ENCODE assay signal across 17 cellular contexts in genomic region chr7:53658956-53659355, GRCh38.
A peak's percentile ranks its signal among the peaks of the same experiment; 100 is the strongest.
DNase-seq lines count a peak whose midpoint lies in the region; ATAC-seq, FAIRE-seq and TF ChIP-seq lines count a peak whose summit lies in the region.
"Had no signal": no experiment of that assay in that cellular context is flagged by ENCODE, and none has a peak within 500 bp of the region (broad histone marks: within the 10 kb centered on the region; RNA-seq: fewer than 3 reads in every experiment).

No MANE protein-coding gene starts in this region.

- ATAC-seq in A549 (no peak), IMR-90 (ENCODE audit: low read depth) (no peak)

- H3K79me1 ChIP-seq in IMR-90 (ENCODE audit: low read depth in 1 of 2, low read length in 2 of 2) = no peaks in the 10 kb centered on the region

- no peak overlapping the region for H3K18ac ChIP-seq in IMR-90 (ENCODE audit: low read depth, low read length)

- H3K36me3 ChIP-seq in IMR-90 (ENCODE audit: control insufficient read depth, insufficient read depth, low read length) (no peaks in the 10 kb centered on the region), bronchial epithelial cell (ENCODE audit: control insufficient read depth, insufficient read depth, low read length) (no peaks in the 10 kb centered on the region), smooth muscle cell (ENCODE audit: low read depth) (no peaks in the 10 kb centered on the region)
- H3K36me3 ChIP-seq: BE2C had no signal

- no peak overlapping the region for H4K91ac ChIP-seq in IMR-90 (ENCODE audit: insufficient read depth, low read depth, low read length)

- in situ Hi-C loops in IMR-90 (cut with MboI; ENCODE audit: low sequenced_read_pairs) = no loop called here

- WGBS in A549 (ENCODE audit: missing lambda C conversion rate) = 4% methylated on average over 3 of the region's 3 CpGs
- 40% methylated on average over 1 of the region's 3 CpGs; no CpG with 5 or more reads in 1 of the 2 experiments for whole genome bisulfite sequencing in IMR-90 (ENCODE audit: extremely low coverage in 2 of 2, insufficient read length in 1 of 2), 2 experiments
- 75% methylated on average over 3 of the region's 3 CpGs for WGBS in smooth muscle cell (ENCODE audit: low lambda C conversion rate)

- TF ChIP-seq RAD21 in A549 (conservative IDR thresholded peaks at IDR 0.05 in 1 of 2, IDR thresholded peaks at IDR 0.05 in 1 of 2) = no peak
- no peak for TF ChIP-seq RAD21 in IMR-90 (IDR thresholded peaks at IDR 0.05; ENCODE audit: low read length)

- no peak overlapping the region for H2AK9ac ChIP-seq in IMR-90 (replicated peaks; ENCODE audit: low read depth, low read length, poor library complexity)

- CTCF ChIA-PET in A549 (lab: Yijun Ruan, JAX) = no interaction called here
- CTCF ChIA-PET in IMR-90 (lab: Yijun Ruan, JAX) = no interaction called here

- no peak overlapping the region for H2BK120ac ChIP-seq in IMR-90 (ENCODE audit: low read depth, low read length)

- no peak overlapping the region for H2BK15ac ChIP-seq in IMR-90 (ENCODE audit: low read depth, low read length)

- no peak overlapping the region for H3K4me3 Mint-ChIP-seq in activated T-helper 1 cell treated with anti-CD3 and anti-CD28 coated beads, Interleukin-12 subunit alpha, Interleukin-12 subunit beta, Interleukin-2, Interleukin-4 antibody, amounts not matched to agents 30 ng/mL and 10 ng/mL and 1 ng/mL, durations not matched to agents 14 hours and 24 hours and 36 hours
- H3K4me3 Mint-ChIP-seq: CD4-positive, CD25-positive, alpha-beta regulatory T cell; CD8-positive, alpha-beta memory T cell had no signal

- H3K56ac ChIP-seq in IMR-90 (ENCODE audit: extremely low read depth, insufficient read depth, low read length) = no peak overlapping the region

- H2AFZ ChIP-seq in IMR-90 (replicated peaks; ENCODE audit: low read length, poor library complexity) (no peak overlapping the region), smooth muscle cell (ENCODE audit: low read depth) (peak overlapping the region; percentile 4)

- H3K14ac ChIP-seq in IMR-90 (replicated peaks; ENCODE audit: low read depth, low read length) = no peak overlapping the region

- H3K27me3 Mint-ChIP-seq in activated T-helper 1 cell treated with anti-CD3 and anti-CD28 coated beads, Interleukin-12 subunit alpha, Interleukin-12 subunit beta, Interleukin-2, Interleukin-4 antibody, amounts not matched to agents 30 ng/mL and 10 ng/mL and 1 ng/mL, durations not matched to agents 14 hours and 24 hours and 36 hours (ENCODE audit: insufficient read depth) = no peaks in the 10 kb centered on the region
- H3K27me3 Mint-ChIP-seq: CD4-positive, CD25-positive, alpha-beta regulatory T cell; CD8-positive, alpha-beta memory T cell had no signal

- H4K20me1 ChIP-seq in IMR-90 (ENCODE audit: insufficient read depth, low read length) (no peaks in the 10 kb centered on the region), smooth muscle cell (ENCODE audit: low read depth) (no peaks in the 10 kb centered on the region)

- H4K8ac ChIP-seq in IMR-90 (ENCODE audit: low read depth in 2 of 2, low read length in 2 of 2) = no peak overlapping the region

- no peak overlapping the region for H3K23ac ChIP-seq in IMR-90 (ENCODE audit: low read depth, low read length)

- H3K4me2 ChIP-seq in A549 (no peak overlapping the region), IMR-90 (ENCODE audit: low read depth, low read length) (no peak overlapping the region), smooth muscle cell (no peak overlapping the region)

- TF ChIP-seq POLR2A in A549 (IDR thresholded peaks at IDR 0.05; ENCODE audit: low read length) = no peak
- TF ChIP-seq POLR2A in IMR-90 (IDR thresholded peaks at IDR 0.05; ENCODE audit: low read depth, low read length) = no peak

- no peak overlapping the region for H3K9ac ChIP-seq in IMR-90 (ENCODE audit: low read depth, low read length)
- H3K9ac ChIP-seq in smooth muscle cell (ENCODE audit: low read depth) = no peak overlapping the region

- H3K9me3 ChIP-seq in A549 (no peaks in the 10 kb centered on the region), IMR-90 (ENCODE audit: control insufficient read depth, insufficient read depth, low read length) (peaks cover 5% of the 10 kb centered on the region; the same call in 1 of the 2 replicates), smooth muscle cell (replicated peaks; ENCODE audit: low read depth) (no peaks in the 10 kb centered on the region)
- H3K9me3 ChIP-seq: BE2C had no signal

- H3K4ac ChIP-seq in IMR-90 (ENCODE audit: low read depth, low read length) = no peak overlapping the region

- POLR2A ChIA-PET in A549 (lab: Yijun Ruan, JAX) (no interaction called here), IMR-90 (lab: Charles Lee; ENCODE audit: unreplicated experiment) (no interaction called here)

- no peaks in the 10 kb centered on the region for H3K4me1 Mint-ChIP-seq in activated T-helper 1 cell treated with anti-CD3 and anti-CD28 coated beads, Interleukin-12 subunit alpha, Interleukin-12 subunit beta, Interleukin-2, Interleukin-4 antibody, amounts not matched to agents 30 ng/mL and 10 ng/mL and 1 ng/mL, durations not matched to agents 14 hours and 24 hours and 36 hours (ENCODE audit: low read depth)
- H3K4me1 Mint-ChIP-seq: CD4-positive, CD25-positive, alpha-beta regulatory T cell; CD8-positive, alpha-beta memory T cell had no signal

- no peak overlapping the region for H3K27ac Mint-ChIP-seq in activated T-helper 1 cell treated with anti-CD3 and anti-CD28 coated beads, Interleukin-12 subunit alpha, Interleukin-12 subunit beta, Interleukin-2, Interleukin-4 antibody, amounts not matched to agents 30 ng/mL and 10 ng/mL and 1 ng/mL, durations not matched to agents 14 hours and 24 hours and 36 hours
- H3K27ac Mint-ChIP-seq: CD4-positive, CD25-positive, alpha-beta regulatory T cell; CD8-positive, alpha-beta memory T cell had no signal

- no peaks in the 10 kb centered on the region for H3K9me1 ChIP-seq in IMR-90 (ENCODE audit: insufficient read depth, low read length)

- H3K4me1 ChIP-seq in A549 (no peaks in the 10 kb centered on the region), IMR-90 (ENCODE audit: control insufficient read depth, insufficient read depth, low read length) (no peaks in the 10 kb centered on the region), smooth muscle cell (ENCODE audit: low read depth) (no peaks in the 10 kb centered on the region)
- H3K4me1 ChIP-seq: BE2C had no signal

- no peaks in the 10 kb centered on the region for H3K36me3 Mint-ChIP-seq in activated T-helper 1 cell treated with anti-CD3 and anti-CD28 coated beads, Interleukin-12 subunit alpha, Interleukin-12 subunit beta, Interleukin-2, Interleukin-4 antibody, amounts not matched to agents 30 ng/mL and 10 ng/mL and 1 ng/mL, durations not matched to agents 14 hours and 24 hours and 36 hours (ENCODE audit: low read depth)
- H3K36me3 Mint-ChIP-seq: CD4-positive, CD25-positive, alpha-beta regulatory T cell; CD8-positive, alpha-beta memory T cell had no signal

- no TSS peak for BruUV-seq in IMR-90 (replicated peaks; lab: Mats Ljungman, UMichigan)

- H2BK5ac ChIP-seq in IMR-90 (ENCODE audit: low read depth, low read length, poor library complexity, severe bottlenecking) = no peak overlapping the region

- no peaks in the 10 kb centered on the region for H3K79me2 ChIP-seq in smooth muscle cell (ENCODE audit: low read depth)

- no peak overlapping the region for H4K5ac ChIP-seq in IMR-90 (ENCODE audit: low read depth, low read length)

- no peak overlapping the region for H3K27ac ChIP-seq in A549
- no peak overlapping the region for H3K27ac ChIP-seq in IMR-90 (ENCODE audit: insufficient read depth, low read length)
- H3K27ac ChIP-seq in smooth muscle cell (ENCODE audit: low read depth) = no peak overlapping the region

- no peak for TF ChIP-seq EP300 in A549 (IDR thresholded peaks at IDR 0.05)

- no peak overlapping the region for H2BK20ac ChIP-seq in IMR-90 (ENCODE audit: low read depth, low read length)

- H3K27me3 ChIP-seq in IMR-90 (ENCODE audit: control insufficient read depth, insufficient read depth, low read length) (no peaks in the 10 kb centered on the region), bronchial epithelial cell (ENCODE audit: control insufficient read depth, insufficient read depth, low read length) (no peaks in the 10 kb centered on the region), smooth muscle cell (ENCODE audit: low read depth) (no peaks in the 10 kb centered on the region)
- H3K27me3 ChIP-seq: BE2C had no signal

- intact Hi-C loops in IMR-90 (cut with micrococcal nuclease) = no loop called here
- intact Hi-C loops in activated T-helper 1 cell treated with anti-CD3 and anti-CD28 coated beads, Interleukin-12 subunit alpha, Interleukin-12 subunit beta, Interleukin-2, Interleukin-4 antibody, amounts not matched to agents 30 ng/mL and 10 ng/mL and 1 ng/mL, durations not matched to agents 14 hours and 24 hours and 36 hours (cut with micrococcal nuclease) = no loop called here

- H3F3A ChIP-seq in smooth muscle cell (ENCODE audit: low read depth) = no peaks in the 10 kb centered on the region

- no peak for TF ChIP-seq CTCF in A549 (IDR thresholded peaks at IDR 0.05)
- no peak for TF ChIP-seq CTCF in IMR-90 (conservative IDR thresholded peaks at IDR 0.05; ENCODE audit: low read depth, low read length)
- no peak for TF ChIP-seq CTCF in bronchial epithelial cell (IDR thresholded peaks at IDR 0.05; ENCODE audit: insufficient read depth, low read length, severe bottlenecking)
- TF ChIP-seq CTCF in smooth muscle cell (IDR thresholded peaks at IDR 0.05; ENCODE audit: borderline replicate concordance, insufficient read depth, poor library complexity, severe bottlenecking) = no peak

- dilution Hi-C loops in IMR-90 (cut with HindIII; ENCODE audit: low sequenced_read_pairs, unreplicated experiment) = no loop called here

- FAIRE-seq in A549 (lab: Jason Lieb, UNC) = no peak
- FAIRE-seq in bronchial epithelial cell (lab: Jason Lieb, UNC) = no peak
- FAIRE-seq: D721Med, GM12891, GM19239, HTR-8/SVneo had no signal

- H2AK5ac ChIP-seq in IMR-90 (ENCODE audit: low read depth, low read length) = no peak overlapping the region

- H3K4me3 ChIP-seq in A549 (no peak overlapping the region), IMR-90 (ENCODE audit: insufficient read depth, low read depth, low read length) (no peak overlapping the region), bronchial epithelial cell (ENCODE audit: low read depth, low read length) (no peak overlapping the region), smooth muscle cell (no peak overlapping the region)

- DNase-seq in A549 (ENCODE audit: low read depth in 1 of 2, low spot score in 1 of 2) = no peak
- DNase-seq in IMR-90 = no peak
- peak; percentile 81 for DNase-seq in bronchial epithelial cell (ENCODE audit: low read depth)
- DNase-seq in smooth muscle cell (lab: John Stamatoyannopoulos, UW; ENCODE audit: unreplicated experiment) = no peak
- no peak for DNase-seq in activated T-helper 1 cell treated with anti-CD3 and anti-CD28 coated beads, Interleukin-12 subunit alpha, Interleukin-12 subunit beta, Interleukin-2, Interleukin-4 antibody, amounts not matched to agents 30 ng/mL and 10 ng/mL and 1 ng/mL, durations not matched to agents 14 hours and 24 hours and 36 hours (ENCODE audit: low spot score)
- DNase-seq in activated CD4-positive, alpha-beta T cell treated with anti-CD3 and anti-CD28 coated beads for 48 hours = no peak
- DNase-seq: ACHN; BE2C; C1 segment of cervical spinal cord; CD4-positive, CD25-positive, alpha-beta regulatory T cell; CD8-positive, alpha-beta memory T cell; COR-L47; HCEC 1CT had no signal

- H3K9me3 Mint-ChIP-seq in activated T-helper 1 cell treated with anti-CD3 and anti-CD28 coated beads, Interleukin-12 subunit alpha, Interleukin-12 subunit beta, Interleukin-2, Interleukin-4 antibody, amounts not matched to agents 30 ng/mL and 10 ng/mL and 1 ng/mL, durations not matched to agents 14 hours and 24 hours and 36 hours = peaks cover 32% of the 10 kb centered on the region
